Comparison of ENCODE assay signal across 8 cellular contexts in the genomic region with DNA sequence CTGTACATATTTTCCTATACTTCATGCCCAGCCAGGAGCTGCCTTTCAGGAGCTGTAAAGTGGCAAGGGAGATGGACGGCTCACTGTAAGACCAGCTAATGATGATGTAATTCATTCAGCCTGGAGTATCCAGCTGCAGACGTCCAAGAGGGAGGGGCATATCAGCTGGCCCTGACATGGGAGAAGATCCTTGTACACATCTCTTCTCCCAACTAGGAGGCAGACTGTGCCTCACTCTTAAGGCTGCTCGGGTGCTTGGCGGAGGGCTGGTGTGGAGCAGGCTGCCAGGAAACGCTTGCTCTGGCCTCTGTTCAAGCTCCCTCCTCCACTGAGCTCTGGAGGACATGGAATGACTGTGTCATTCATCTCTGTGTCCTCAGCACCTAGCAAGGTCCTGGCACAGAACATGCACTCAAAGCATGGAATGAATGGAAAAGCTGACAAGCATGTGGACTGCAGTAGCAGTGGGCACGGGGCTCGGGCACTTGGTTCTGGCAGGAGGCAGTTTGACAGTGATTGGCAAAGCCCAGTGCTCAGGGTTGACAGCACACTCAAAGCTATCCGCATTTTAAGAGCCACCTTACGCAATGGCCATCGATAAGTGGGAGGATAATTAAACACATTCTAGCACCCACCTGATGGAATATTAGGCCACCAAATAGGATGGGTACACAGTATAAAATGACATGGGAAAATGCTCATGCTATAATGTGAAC.
DNase-seq lines count a peak whose midpoint lies in the region; ATAC-seq and TF ChIP-seq lines count a peak whose summit lies in the region.

No MANE protein-coding gene starts in this region.

- H3K27ac ChIP-seq in mammary epithelial cell (ENCODE audit: insufficient read depth, low read depth, low read length) (no peak overlapping the region), right lobe of liver (peak overlapping the region; percentile 25 to 85 (median 82)), upper lobe of left lung (peak overlapping the region; percentile 55 to 80 (median 65))

- H3K27me3 ChIP-seq in mammary epithelial cell (ENCODE audit: insufficient read depth, low read length), result no peaks in the 10 kb centered on the region
- no peaks in the 10 kb centered on the region for H3K27me3 ChIP-seq in right lobe of liver
- no peaks in the 10 kb centered on the region for H3K27me3 ChIP-seq in upper lobe of left lung

- no peak overlapping the region for H3K4me2 ChIP-seq in mammary epithelial cell (ENCODE audit: insufficient read depth, low read depth, low read length)

- no peak overlapping the region for H2AFZ ChIP-seq in mammary epithelial cell (ENCODE audit: low read depth, low read length)

- no peak overlapping the region for H3K9ac ChIP-seq in mammary epithelial cell (ENCODE audit: insufficient read depth, low read length)

- TF ChIP-seq POLR2A in right lobe of liver (IDR thresholded peaks at IDR 0.05), result peak; percentile 51
- peak in 1 of 4 donors; percentile 21 for TF ChIP-seq POLR2A in upper lobe of left lung (IDR thresholded peaks at IDR 0.05)

- H3K79me2 ChIP-seq in mammary epithelial cell (ENCODE audit: insufficient read depth, low read length), result no peaks in the 10 kb centered on the region

- ATAC-seq in right lobe of liver, result peak; percentile 42 to 62 (median 56)
- peak; percentile 86 to 87 for ATAC-seq in upper lobe of left lung (ENCODE audit: low FRiP score in 2 of 2)
- ATAC-seq in GM21447 (IDR thresholded peaks at IDR 0.05; ENCODE audit: unreplicated experiment), result no peak
- ATAC-seq in GM21515 (IDR thresholded peaks at IDR 0.05; ENCODE audit: unreplicated experiment), result no peak

- H3K36me3 ChIP-seq in mammary epithelial cell (ENCODE audit: insufficient read depth, low read length) (no peaks in the 10 kb centered on the region), right lobe of liver (peaks cover 0 to 41% (median 23%) of the 10 kb centered on the region in 4 donors), upper lobe of left lung (peaks cover 18 to 88% (median 54%) of the 10 kb centered on the region in 4 donors)

- H3K4me1 ChIP-seq in mammary epithelial cell (ENCODE audit: insufficient read depth, low read length) (peaks cover 14% of the 10 kb centered on the region), right lobe of liver (peaks cover 0 to 81% (median 41%) of the 10 kb centered on the region in 4 donors), upper lobe of left lung (peaks cover 49 to 67% (median 56%) of the 10 kb centered on the region in 4 donors)

- H3K9me3 ChIP-seq in mammary epithelial cell (replicated peaks; ENCODE audit: insufficient read depth, low read length), result no peaks in the 10 kb centered on the region
- H3K9me3 ChIP-seq in right lobe of liver, result no peaks in the 10 kb centered on the region
- no peaks in the 10 kb centered on the region for H3K9me3 ChIP-seq in upper lobe of left lung

- TF ChIP-seq CTCF in mammary epithelial cell (conservative IDR thresholded peaks at IDR 0.05 in 1 of 2, IDR thresholded peaks at IDR 0.05 in 1 of 2; ENCODE audit: extremely low read depth in 1 of 2, insufficient read depth in 1 of 2, low read depth in 1 of 2, low read length in 2 of 2) (no peak), right lobe of liver (IDR thresholded peaks at IDR 0.05) (peak in 1 of 4 donors; percentile 17), upper lobe of left lung (IDR thresholded peaks at IDR 0.05) (peak in 3 of 6 experiments; percentile 17 to 33 (median 28))

- CTCF ChIA-PET in mammary epithelial cell (lab: Charles Lee; ENCODE audit: low non-redundant PET), result no interaction called here

- 20% methylated on average over 10 of the region's 10 CpGs for WGBS in mammary epithelial cell (ENCODE audit: low coverage, missing lambda C conversion rate)
- WGBS in right lobe of liver (ENCODE audit: insufficient coverage, low coverage, low lambda C conversion rate, missing lambda C conversion rate), result 22% methylated on average over 8 of the region's 10 CpGs
- 29 to 38% methylated on average over 8 to 10 of the region's 10 CpGs for WGBS in upper lobe of left lung, 2 donors

- in situ Hi-C loops in mammary epithelial cell (cut with MboI; ENCODE audit: low sequenced_read_pairs in 2 of 2), result no loop called here

- H3K4me3 ChIP-seq in mammary epithelial cell (replicated peaks in 1 of 3; ENCODE audit: insufficient read depth in 1 of 3, low read depth in 2 of 3, low read length in 3 of 3) (no peak overlapping the region), right lobe of liver (no peak overlapping the region), upper lobe of left lung (no peak overlapping the region)

- dilution Hi-C loops in mammary epithelial cell (cut with HindIII; ENCODE audit: low sequenced_read_pairs), result no loop called here

- BruUV-seq in mammary epithelial cell (replicated peaks; lab: Mats Ljungman, UMichigan), result no TSS peak

- peak in 3 of 4 donors; percentile 13 to 80 (median 44) for TF ChIP-seq EP300 in upper lobe of left lung (IDR thresholded peaks at IDR 0.05)

- intact Hi-C loops in mammary epithelial cell (cut with micrococcal nuclease) (no loop called here), right lobe of liver (cut with DNase I) (loop anchor here in 1 of 2 donors (10.0 kb wide), 1 partner anchor 60 kb away; no protein-coding TSS in a partner anchor)

- DNase-seq in AG08396 (ENCODE audit: low spot score) (peak; percentile 84), NCI-H1105 (lab: John Stamatoyannopoulos, UW) (peak; percentile 31), mammary epithelial cell (peak; percentile 12), right lobe of liver (peak; percentile 67 to 92 (median 91)), upper lobe of left lung (peak; percentile 74 to 88), cortex of kidney (lab: John Stamatoyannopoulos, UW) (no peak)

- no peaks in the 10 kb centered on the region for H4K20me1 ChIP-seq in mammary epithelial cell (ENCODE audit: insufficient read depth, low read length)

Comparison
In these comparisons a context has a peak if more than half of its experiments do, and no peak if none do; other contexts are left out.
1. ATAC-seq: peak in right lobe of liver (4 of 4) and upper lobe of left lung (2 of 2); none in GM21447 (single experiment) and GM21515 (single experiment).